In the genomic region with DNA sequence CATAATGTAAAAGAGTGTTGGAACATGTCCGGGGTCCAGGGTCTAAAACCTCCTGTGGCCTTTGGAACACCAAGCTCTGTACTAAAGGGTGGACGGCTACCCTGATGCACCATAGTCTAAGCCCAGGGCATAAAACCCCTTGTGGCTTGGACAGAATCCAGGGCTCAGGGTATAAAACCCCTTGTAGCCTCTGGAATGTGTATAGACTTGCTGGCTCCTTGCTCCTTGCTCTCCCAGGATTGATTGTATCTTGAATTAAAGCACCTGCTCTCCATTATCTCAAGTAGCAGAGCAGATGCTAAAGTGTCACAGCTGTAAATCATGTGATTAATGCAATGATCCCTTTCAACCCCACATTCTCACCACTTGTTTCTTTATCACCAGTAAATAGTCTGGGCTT, we compare ENCODE assay signal across 22 cellular contexts.
A peak's percentile ranks its signal among the peaks of the same experiment; 100 is the strongest.
DNase-seq lines count a peak whose midpoint lies in the region.
"Had no signal": no experiment of that assay in that cellular context is flagged by ENCODE, and none has a peak within 500 bp of the region (broad histone marks: within the 10 kb centered on the region; RNA-seq: fewer than 3 reads in every experiment).

No MANE protein-coding gene starts in this region.

- DNase-seq in NCI-H146 (lab: John Stamatoyannopoulos, UW) (peak; percentile 26), NCI-H146 treated with DMSO at 0.1 percent for 48 hours (lab: John Stamatoyannopoulos, UW; ENCODE audit: unreplicated experiment) (no peak), NCI-H2107 (lab: John Stamatoyannopoulos, UW) (peak; percentile 67), NCI-H748 treated with DMSO at 0.1 percent for 48 hours (lab: John Stamatoyannopoulos, UW) (peak; percentile 23), skeletal muscle cell (ENCODE audit: low read depth) (peak; percentile 27), G401 (ENCODE audit: low spot score) (no peak), AG20443 (ENCODE audit: low spot score) (no peak), NCI-H226 (no peak)
- DNase-seq: activated effector memory CD4-positive, alpha-beta T cell treated with Interleukin-2 at 50 U/mL for 16 hours; activated T-cell treated with anti-CD3 and anti-CD28 coated beads for 4 hours; anterior cingulate cortex; CD8-positive, alpha-beta memory T cell; colonic mucosa; effector memory CD4-positive, alpha-beta T cell; heart right ventricle; KBM-7; kidney glomerular epithelial cell; NCI-H2081 treated with DMSO at 0.1 percent for 48 hours; stimulated activated CD4-positive, alpha-beta T cell treated with anti-CD3 and anti-CD28 coated beads, Interleukin-4, amount 100 ng/mL, for 4 hours; substantia nigra had no signal

- in situ Hi-C loops in G401 (cut with HindIII; ENCODE audit: low sequenced_read_pairs), result no loop called here

- no peak overlapping the region for H3K4me3 ChIP-seq in skeletal muscle cell (ENCODE audit: low read depth, low read length)
- H3K4me3 ChIP-seq: colonic mucosa, HAP-1, heart right ventricle, right atrium auricular region had no signal

Comparison
In these comparisons a context has a peak if more than half of its experiments do, and no peak if none do; other contexts are left out.
1. DNase-seq: peak in NCI-H146 (single experiment), NCI-H2107 (single experiment), NCI-H748 treated with DMSO at 0.1 percent for 48 hours (single experiment) and skeletal muscle cell (single experiment); none in NCI-H146 treated with DMSO at 0.1 percent for 48 hours (single experiment), G401 (single experiment), AG20443 (single experiment) and NCI-H226 (single experiment).